Comparison of ENCODE assay signal across 27 cellular contexts in genomic region chr6:89487864-89488263, GRCh38. TPM values are rescaled to one million over a fixed set of nuclear protein-coding genes. Genes with fewer than 3 reads are reported as not detected.
A peak's percentile ranks its signal among the peaks of the same experiment; 100 is the strongest.
DNase-seq lines count a peak whose midpoint lies in the region; ATAC-seq, FAIRE-seq and TF ChIP-seq lines count a peak whose summit lies in the region.
"Had no signal": no experiment of that assay in that cellular context is flagged by ENCODE, and none has a peak within 500 bp of the region (broad histone marks: within the 10 kb centered on the region; RNA-seq: fewer than 3 reads in every experiment).

No MANE protein-coding gene starts in this region.

- no peak overlapping the region for H2AFZ ChIP-seq in HepG2 (ENCODE audit: low read length)
- H2AFZ ChIP-seq: parathyroid adenoma had no signal

- H3K4me3 ChIP-seq in liver (ENCODE audit: low read depth in 1 of 3, low read length in 3 of 3) (no peak overlapping the region), HepG2 (replicated peaks in 1 of 3; ENCODE audit: insufficient read depth in 1 of 3, low read depth in 2 of 3, low read length in 3 of 3) (no peak overlapping the region)
- H3K4me3 ChIP-seq: HAP-1, mucosa of descending colon, sigmoid colon, testis had no signal

- ATAC-seq in HepG2, result no peak
- ATAC-seq in stimulated activated naive CD8-positive, alpha-beta T cell treated with anti-CD3 and anti-CD28 coated beads, Interleukin-15, Interleukin-2, amounts not matched to agents 100 U/mL and 50 U/mL, for 24 hours, result peak; percentile 76
- ATAC-seq in HG03159 (IDR thresholded peaks at IDR 0.05; ENCODE audit: unreplicated experiment), result no peak
- no peak for ATAC-seq in HG03571 (IDR thresholded peaks at IDR 0.05; ENCODE audit: unreplicated experiment)
- ATAC-seq: esophagus mucosa, mucosa of descending colon, Right ventricle myocardium inferior had no signal

- WGBS in liver, result 60% methylated on average over 1 of the region's 1 CpG
- WGBS in HepG2 (ENCODE audit: low lambda C conversion rate), result 0% methylated on average over 1 of the region's 1 CpG

- DNase-seq in HepG2 (ENCODE audit: low spot score) (no peak), NCI-H2107 treated with DMSO at 0.1 percent for 48 hours (lab: John Stamatoyannopoulos, UW; ENCODE audit: unreplicated experiment) (peak; percentile 70), SHP77 treated with DMSO at 0.1 percent for 48 hours (lab: John Stamatoyannopoulos, UW) (peak; percentile 49), HEK293T (ENCODE audit: extremely low spot score) (no peak)
- DNase-seq in stimulated activated naive CD8-positive, alpha-beta T cell treated with anti-CD3 and anti-CD28 coated beads, Interleukin-15, Interleukin-2, amounts not matched to agents 100 U/mL and 50 U/mL, for 24 hours, result no peak
- DNase-seq: activated CD4-positive, CD25-positive, alpha-beta regulatory T cell treated with anti-CD3 and anti-CD28 coated beads, Interleukin-2, amount 50 U/mL, for 72 hours; effector CD8-positive, alpha-beta T cell; foreskin melanocyte; hypothalamus; KBM-7; MM.1S; mucosa of descending colon; NCI-H1694; NCI-H526; nephron progenitor cell; sigmoid colon; SW 1271; testis had no signal

- FAIRE-seq in HepG2 (lab: Jason Lieb, UNC), result no peak
- FAIRE-seq: TTC549 had no signal

- H3K4me1 ChIP-seq in liver (ENCODE audit: control insufficient read depth in 4 of 4, insufficient read depth in 4 of 4, low read length in 3 of 4) (no peaks in the 10 kb centered on the region), HepG2 (ENCODE audit: insufficient read depth, low read length) (peaks cover 7% of the 10 kb centered on the region; the same call in 1 of the 2 replicates)
- H3K4me1 ChIP-seq: parathyroid adenoma had no signal

- intact Hi-C loops in HepG2 (cut with micrococcal nuclease; ENCODE audit: unreplicated experiment), result no loop called here

- in situ Hi-C loops in HepG2 (cut with HindIII; ENCODE audit: extremely low pct_ligation_motif_present, low pct_unique_long_range_greater_than_20kb), result no loop called here

- H3K27ac ChIP-seq in liver (ENCODE audit: low read depth in 1 of 2, low read length in 2 of 2) (no peak overlapping the region), HepG2 (ENCODE audit: extremely low read length, insufficient read depth, low read length) (no peak overlapping the region)
- H3K27ac ChIP-seq: C4-2B, parathyroid adenoma, sigmoid colon, testis had no signal

- POLR2A ChIA-PET in HepG2 (lab: Yijun Ruan, JAX), result no interaction called here
- POLR2A ChIA-PET in HEK293T (lab: Yijun Ruan, JAX), result no interaction called here

- TF ChIP-seq CTCF in liver (IDR thresholded peaks at IDR 0.05; ENCODE audit: low read depth, low read length, missing input control) (no peak), HepG2 (CRISPR knock-in tag; IDR thresholded peaks at IDR 0.05) (no peak)

- no peaks in the 10 kb centered on the region for H3K27me3 ChIP-seq in liver (ENCODE audit: control insufficient read depth in 4 of 4, insufficient read depth in 4 of 4, low read length in 3 of 4)
- no peaks in the 10 kb centered on the region for H3K27me3 ChIP-seq in HepG2 (ENCODE audit: control insufficient read depth in 1 of 2, insufficient read depth in 2 of 2, low read length in 2 of 2)
- H3K27me3 ChIP-seq: sigmoid colon, testis had no signal

- TF ChIP-seq RAD21 in liver (IDR thresholded peaks at IDR 0.05) (no peak), HepG2 (CRISPR knock-in tag; IDR thresholded peaks at IDR 0.05) (no peak)

- H3K4me2 ChIP-seq in HepG2 (ENCODE audit: low read depth, low read length), result no peak overlapping the region

- CTCF ChIA-PET in HepG2 (lab: Yijun Ruan, JAX; ENCODE audit: low intra/inter-chr PET ratio, low total read pairs), result no interaction called here
- CTCF ChIA-PET in HEK293T (lab: Yijun Ruan, JAX), result no interaction called here

- no TSS peak for BruUV-seq in HepG2 (replicated peaks; lab: Mats Ljungman, UMichigan)

- H3K79me2 ChIP-seq in HepG2 (ENCODE audit: insufficient read depth, low read length), result no peaks in the 10 kb centered on the region

- no peaks in the 10 kb centered on the region for H4K20me1 ChIP-seq in HepG2 (ENCODE audit: insufficient read depth, low read length)

- no peaks in the 10 kb centered on the region for H3K36me3 ChIP-seq in liver (ENCODE audit: control insufficient read depth in 4 of 4, insufficient read depth in 3 of 4, low read depth in 1 of 4, low read length in 3 of 4)
- H3K36me3 ChIP-seq in HepG2 (replicated peaks in 1 of 2; ENCODE audit: control insufficient read depth in 1 of 2, insufficient read depth in 2 of 2, low read length in 2 of 2), result no peaks in the 10 kb centered on the region
- H3K36me3 ChIP-seq: HAP-1, sigmoid colon had no signal

- TF ChIP-seq POLR2A in HepG2 (IDR thresholded peaks at IDR 0.05; ENCODE audit: insufficient read depth in 1 of 2, low read depth in 2 of 2, low read length in 2 of 2), result no peak

- H3K9me3 ChIP-seq in liver (ENCODE audit: control insufficient read depth in 4 of 4, low read length in 3 of 4) (no peaks in the 10 kb centered on the region), HepG2 (ENCODE audit: low read length) (no peaks in the 10 kb centered on the region)
- H3K9me3 ChIP-seq: HAP-1, mucosa of descending colon, sigmoid colon, testis had no signal

- TF ChIP-seq EP300 in HepG2 (IDR thresholded peaks at IDR 0.05; ENCODE audit: low read depth in 2 of 2, low read length in 2 of 2), result no peak
- TF ChIP-seq EP300 in HepG2 (CRISPR knock-in tag; IDR thresholded peaks at IDR 0.05; ENCODE audit: borderline replicate concordance), result no peak

- H3K9ac ChIP-seq in liver (ENCODE audit: low read depth in 1 of 2, low read length in 2 of 2) (no peak overlapping the region), HepG2 (ENCODE audit: insufficient read depth, low read depth, low read length) (no peak overlapping the region)
- H3K9ac ChIP-seq: parathyroid adenoma had no signal

TF ChIP-seq in HepG2, 621 proteins besides CTCF, POLR2A, EP300 and RAD21 (continues in another document):
- TF ChIP-seq ZNF660 (CRISPR knock-in tag; IDR thresholded peaks at IDR 0.05; ENCODE audit: borderline replicate concordance, low read depth), result no peak

TF ChIP-seq in HEK293T, 16 proteins besides CTCF, POLR2A, EP300 and RAD21:
- TF ChIP-seq L3MBTL2 (conservative IDR thresholded peaks at IDR 0.05), result no peak
- no peak for TF ChIP-seq BHLHE40 (IDR thresholded peaks at IDR 0.05; ENCODE audit: borderline replicate concordance)
- no peak for TF ChIP-seq SUZ12 (IDR thresholded peaks at IDR 0.05)
- TF ChIP-seq FOXM1 (IDR thresholded peaks at IDR 0.05; ENCODE audit: borderline replicate concordance), result no peak
- no peak for TF ChIP-seq CTBP1 (IDR thresholded peaks at IDR 0.05; ENCODE audit: borderline replicate concordance)
- no peak for TF ChIP-seq NFRKB (IDR thresholded peaks at IDR 0.05)
- no peak for TF ChIP-seq TARDBP (IDR thresholded peaks at IDR 0.05)
- no peak for TF ChIP-seq HDGF (IDR thresholded peaks at IDR 0.05; ENCODE audit: borderline replicate concordance)
- TF ChIP-seq FOXK2 (IDR thresholded peaks at IDR 0.05), result no peak
- TF ChIP-seq SP1 (IDR thresholded peaks at IDR 0.05), result no peak
- TF ChIP-seq LEF1 (IDR thresholded peaks at IDR 0.05; ENCODE audit: borderline replicate concordance), result no peak
- no peak for TF ChIP-seq ELF4 (IDR thresholded peaks at IDR 0.05)
- TF ChIP-seq ZNF384 (IDR thresholded peaks at IDR 0.05), result no peak
- TF ChIP-seq FOXA1 (IDR thresholded peaks at IDR 0.05), result no peak
- no peak for TF ChIP-seq PKNOX1 (IDR thresholded peaks at IDR 0.05)
- TF ChIP-seq ARNT (IDR thresholded peaks at IDR 0.05), result no peak

RNA-seq across cellular contexts. Expression of gene ANKRD6, which starts 54.9 kb away (rescaled TPM):
- total RNA-seq in liver (1 to 10 TPM; 4.1 to 9.2 TPM), HepG2 (2016; rRNA removed; fragmentation: Illumina TruSeq; extraction: Trizol) (0.13 and 0.18 TPM in 2 replicates)
- polyA plus RNA-seq in liver (1 to 10 TPM; 2.9 to 3.5 TPM), HepG2 (2011; rRNA removed) (0.36 and 0.48 TPM in 2 replicates)
- not detected in 2 replicates for total RNA-seq in HepG2 (2016; cell fraction: cytosol; rRNA removed; fragmentation: Illumina TruSeq; extraction: Trizol; ENCODE audit: low read depth)
- 0.24 and 0.32 TPM in 2 replicates for total RNA-seq in HepG2 (2016; cell fraction: insoluble cytoplasmic fraction; rRNA removed; fragmentation: Illumina TruSeq; extraction: Trizol)
- 0.17 and 0.49 TPM in 2 replicates for total RNA-seq in HepG2 (2016; cell fraction: membrane; rRNA removed; fragmentation: Illumina TruSeq; extraction: Trizol)
- 0.41 TPM in 1 of 2 replicates, not detected in the other for total RNA-seq in HepG2 (2016; cell fraction: nucleus; rRNA removed; fragmentation: Illumina TruSeq; extraction: Trizol)
- polyA plus RNA-seq in HepG2 (2011; cell fraction: cytosol; rRNA removed), result 0.09 and 0.44 TPM in 2 replicates
- 0.34 and 0.47 TPM in 2 replicates for polyA plus RNA-seq in HepG2 (2011; cell fraction: nucleus; rRNA removed)
- 0.15 and 0.28 TPM in 2 replicates for polyA plus RNA-seq in HepG2 (2012)
- 0.19 and 0.32 TPM in 2 replicates for polyA plus RNA-seq in HepG2 (2016; cell fraction: cytosol; fragmentation: Illumina TruSeq; extraction: Trizol; ENCODE audit: low read depth)
- 0.36 and 0.38 TPM in 2 replicates for polyA plus RNA-seq in HepG2 (2016; cell fraction: insoluble cytoplasmic fraction; fragmentation: Illumina TruSeq; extraction: Trizol; ENCODE audit: low read depth)
- 0.35 and 0.37 TPM in 2 replicates for polyA plus RNA-seq in HepG2 (2016; cell fraction: membrane; fragmentation: Illumina TruSeq; extraction: Trizol; ENCODE audit: low read depth)
- polyA plus RNA-seq in HepG2 (2016; cell fraction: nucleus; fragmentation: Illumina TruSeq; extraction: Trizol; ENCODE audit: insufficient read depth, low read depth), result 0.61 and 1.2 TPM in 2 replicates
- polyA minus RNA-seq in HepG2 (2011; rRNA and poly(A)+ RNA removed; ENCODE audit: low replicate concordance), result 0.10 TPM in 1 of 2 replicates, not detected in the other
- polyA minus RNA-seq in HepG2 (2011; cell fraction: cytosol; rRNA and poly(A)+ RNA removed), result not detected in 2 replicates
- 0.25 and 0.26 TPM in 2 replicates for polyA minus RNA-seq in HepG2 (2011; cell fraction: nucleus; rRNA and poly(A)+ RNA removed)

Comparison
In these comparisons a context has a peak if more than half of its experiments do, and no peak if none do; other contexts are left out.
1. DNase-seq: peak in NCI-H2107 treated with DMSO at 0.1 percent for 48 hours (single experiment) and SHP77 treated with DMSO at 0.1 percent for 48 hours (single experiment); none in HepG2 (single experiment), stimulated activated naive CD8-positive, alpha-beta T cell treated with anti-CD3 and anti-CD28 coated beads, Interleukin-15, Interleukin-2, amounts not matched to agents 100 U/mL and 50 U/mL, for 24 hours (single experiment) and HEK293T (single experiment).